ENCODE assay signal across 2 cellular contexts in genomic region chr2:111703759-111704158, GRCh38.
TF ChIP-seq lines count a peak whose summit lies in the region.

No MANE protein-coding gene starts in this region.

TF ChIP-seq in IMR-90, 13 proteins besides CTCF, POLR2A, EP300 and RAD21 (continued from another document):
- TF ChIP-seq RCOR1 (IDR thresholded peaks at IDR 0.05; ENCODE audit: insufficient replicate concordance, low read length) (no peak), ELK1 (IDR thresholded peaks at IDR 0.05; ENCODE audit: borderline replicate concordance, low read depth, low read length) (no peak), NFE2L2 (IDR thresholded peaks at IDR 0.05; ENCODE audit: low read depth, low read length) (no peak), USF2 (IDR thresholded peaks at IDR 0.05; ENCODE audit: low read depth, low read length) (no peak), SMC3 (IDR thresholded peaks at IDR 0.05; ENCODE audit: low read depth, low read length) (no peak), CHD1 (IDR thresholded peaks at IDR 0.05; ENCODE audit: low read depth, low read length) (no peak), CEBPB (IDR thresholded peaks at IDR 0.05; ENCODE audit: low read depth, low read length) (no peak), MXI1 (IDR thresholded peaks at IDR 0.05; ENCODE audit: borderline replicate concordance, low read depth, low read length) (no peak)
TF ChIP-seq in IMR-90: peak in this region for 0.

TF ChIP-seq in WTC11, 78 proteins besides CTCF, POLR2A, EP300 and RAD21 (continued from another document):
- TF ChIP-seq FOXP4 (CRISPR knock-in tag; IDR thresholded peaks at IDR 0.05) (0 out of 2 replicates have a peak, but pooled peaks have one; percentile 25), NFYB (CRISPR knock-in tag; conservative IDR thresholded peaks at IDR 0.05; ENCODE audit: low read depth) (no peak)
